ENCODE assay signal across 1 cellular context in genomic region chr10:5574642-5575131, GRCh38.
TF ChIP-seq lines count a peak whose summit lies in the region.

No MANE protein-coding gene starts in this region.

TF ChIP-seq in IMR-90, 13 proteins besides CTCF, POLR2A, EP300 and RAD21:
- TF ChIP-seq RCOR1 (IDR thresholded peaks at IDR 0.05; ENCODE audit: insufficient replicate concordance, low read length) = no peak
- TF ChIP-seq NFE2L2 (IDR thresholded peaks at IDR 0.05; ENCODE audit: low read depth, low read length) = no peak
- TF ChIP-seq USF2 (IDR thresholded peaks at IDR 0.05; ENCODE audit: low read depth, low read length) = no peak
- no peak for TF ChIP-seq BHLHE40 (IDR thresholded peaks at IDR 0.05; ENCODE audit: low read depth, low read length)
- no peak for TF ChIP-seq MAFK (IDR thresholded peaks at IDR 0.05; ENCODE audit: low read depth, low read length)
- TF ChIP-seq SMC3 (IDR thresholded peaks at IDR 0.05; ENCODE audit: low read depth, low read length) = no peak
- no peak for TF ChIP-seq MXI1 (IDR thresholded peaks at IDR 0.05; ENCODE audit: borderline replicate concordance, low read depth, low read length)
- no peak for TF ChIP-seq ELK1 (IDR thresholded peaks at IDR 0.05; ENCODE audit: borderline replicate concordance, low read depth, low read length)
